ENCODE assay signal across 2 cellular contexts in the genomic region with DNA sequence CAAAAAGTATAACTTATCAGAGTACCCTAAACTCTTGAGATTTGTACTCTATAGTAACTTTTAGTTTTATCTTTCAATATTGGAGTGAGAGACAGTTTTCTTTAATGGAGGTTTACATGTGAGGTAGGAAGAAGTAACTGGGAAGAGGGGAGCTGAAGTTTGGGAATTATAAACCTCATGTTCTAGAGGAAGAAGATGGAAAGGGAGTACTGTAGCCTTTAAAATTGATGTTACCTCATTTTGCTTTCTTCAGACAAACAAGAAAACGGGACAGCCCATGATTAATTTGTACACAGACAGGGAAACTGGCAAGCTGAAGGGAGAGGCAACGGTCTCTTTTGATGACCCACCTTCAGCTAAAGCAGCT.
TF ChIP-seq lines count a peak whose summit lies in the region.

No MANE protein-coding gene starts in this region.

TF ChIP-seq in A549, 52 proteins besides CTCF, POLR2A, EP300 and RAD21 (continued from another document):
- TF ChIP-seq ELK1 (IDR thresholded peaks at IDR 0.05; ENCODE audit: low read depth, low read length) (no peak), TFCP2L1 (CRISPR knock-in tag; IDR thresholded peaks at IDR 0.05) (peak; percentile 52; the same call in 1 of the 2 replicates), HOXA7 (CRISPR knock-in tag; IDR thresholded peaks at IDR 0.05) (peak; percentile 79)

TF ChIP-seq in GM23338, 12 proteins besides CTCF, POLR2A, EP300 and RAD21:
- TF ChIP-seq ZNF462 (CRISPR knock-in tag; IDR thresholded peaks at IDR 0.05) (no peak), EZH2 (IDR thresholded peaks at IDR 0.05; ENCODE audit: low read depth, unreplicated experiment) (no peak), EZH2phosphoT487 (IDR thresholded peaks at IDR 0.05; ENCODE audit: unreplicated experiment) (no peak)
